Comparison of ENCODE assay signal across 21 cellular contexts in genomic region chr1:30159015-30159414, GRCh38.
"Had no signal": no experiment of that assay in that cellular context is flagged by ENCODE, and none has a peak within 500 bp of the region (broad histone marks: within the 10 kb centered on the region; RNA-seq: fewer than 3 reads in every experiment).

No MANE protein-coding gene starts in this region.

- H3K27ac Mint-ChIP-seq: effector memory CD8-positive, alpha-beta T cell; mesothelial cell of epicardium; naive B cell; natural killer cell treated with Interleukin-12 subunit alpha and Interleukin-12 subunit beta and Interleukin-15 and Interleukin-18, amount 100 ng/mL, for 72 hours; neural progenitor cell; progenitor cell of endocrine pancreas; stimulated activated naive B cell treated with anti-CD40 and anti-IgM and Interleukin-4, amounts not matched to agents 10 μg/mL and 1 μg/mL and 100 μg/mL, for 72 hours; stimulated activated naive CD8-positive, alpha-beta T cell treated with anti-CD3 and anti-CD28 coated beads, Interleukin-15, Interleukin-2, amounts not matched to agents 100 ng/mL and 50 ng/mL, for 24 hours had no signal

- ATAC-seq: effector memory CD8-positive, alpha-beta T cell; left lung; mucosa of descending colon; natural killer cell treated with Interleukin-12 subunit alpha and Interleukin-12 subunit beta and Interleukin-15 and Interleukin-18, amount 100 ng/mL, for 72 hours; right lobe of liver; stimulated activated naive B cell treated with anti-CD40 and anti-IgM and Interleukin-4, amounts not matched to agents 10 μg/mL and 1 μg/mL and 100 μg/mL, for 72 hours had no signal

- H3K27me3 ChIP-seq: neural progenitor cell, right lobe of liver had no signal

- H3K36me3 Mint-ChIP-seq: mesothelial cell of epicardium, naive B cell, neural progenitor cell had no signal

- H3K4me3 ChIP-seq: esophagus squamous epithelium, left lung, mucosa of descending colon, neural progenitor cell, right lobe of liver had no signal

- H3K9me3 ChIP-seq: esophagus squamous epithelium, mucosa of descending colon, right lobe of liver had no signal

- H3K4me1 ChIP-seq: esophagus squamous epithelium, left lung, neural progenitor cell, parathyroid adenoma, right lobe of liver had no signal

- H3K79me2 ChIP-seq: parathyroid adenoma had no signal

- DNase-seq: cortex of kidney; effector memory CD8-positive, alpha-beta T cell; erythroblast; esophagus squamous epithelium; kidney; left lung; mesenchymal stem cell; mucosa of descending colon; naive B cell; right lobe of liver; small intestine; stimulated activated CD4-positive, alpha-beta T cell treated with anti-CD3 and anti-CD28 coated beads, Interleukin-15, amount 100 ng/mL, for 24 hours; stimulated activated CD4-positive, alpha-beta T cell treated with anti-CD3 and anti-CD28 coated beads, Interleukin-2, amount 100 ng/mL, for 48 hours; stimulated activated naive B cell treated with anti-CD40 and anti-IgM and Interleukin-4, amounts not matched to agents 10 μg/mL and 1 μg/mL and 100 μg/mL, for 72 hours; trophoblast cell had no signal

- H3K4me2 ChIP-seq: neural progenitor cell had no signal

- H2AFZ ChIP-seq: neural progenitor cell, parathyroid adenoma had no signal

- H3K9me3 Mint-ChIP-seq: effector memory CD8-positive, alpha-beta T cell had no signal

- H3K4me3 Mint-ChIP-seq: effector memory CD8-positive, alpha-beta T cell; mesothelial cell of epicardium; naive B cell; natural killer cell treated with Interleukin-12 subunit alpha and Interleukin-12 subunit beta and Interleukin-15 and Interleukin-18, amount 100 ng/mL, for 72 hours; neural progenitor cell; stimulated activated naive B cell treated with anti-CD40 and anti-IgM and Interleukin-4, amounts not matched to agents 10 μg/mL and 1 μg/mL and 100 μg/mL, for 72 hours; stimulated activated naive CD8-positive, alpha-beta T cell treated with anti-CD3 and anti-CD28 coated beads, Interleukin-15, Interleukin-2, amounts not matched to agents 100 ng/mL and 50 ng/mL, for 24 hours had no signal

- H3K4me1 Mint-ChIP-seq: naive B cell; neural progenitor cell; stimulated activated naive B cell treated with anti-CD40 and anti-IgM and Interleukin-4, amounts not matched to agents 10 μg/mL and 1 μg/mL and 100 μg/mL, for 72 hours had no signal

- H3K36me3 ChIP-seq: esophagus squamous epithelium, left lung, neural progenitor cell, right lobe of liver had no signal

- H3K27ac ChIP-seq: esophagus squamous epithelium, left lung, neural progenitor cell, parathyroid adenoma, right lobe of liver had no signal
